ENCODE assay signal across 9 cellular contexts in genomic region chr12:46459881-46460545, GRCh38.
DNase-seq lines count a peak whose midpoint lies in the region; ATAC-seq and TF ChIP-seq lines count a peak whose summit lies in the region.
"Had no signal": no experiment of that assay in that cellular context is flagged by ENCODE, and none has a peak within 500 bp of the region (broad histone marks: within the 10 kb centered on the region; RNA-seq: fewer than 3 reads in every experiment).

No MANE protein-coding gene starts in this region.

- H3K27ac ChIP-seq in DND-41 (ENCODE audit: low read length) (peak overlapping the region; percentile 74), thyroid gland (no peak overlapping the region)

- H3K9me3 ChIP-seq in DND-41 (ENCODE audit: insufficient read depth, low read length, severe bottlenecking), result no peaks in the 10 kb centered on the region
- H3K9me3 ChIP-seq in thyroid gland, result no peaks in the 10 kb centered on the region

- H3K4me3 ChIP-seq in DND-41 (ENCODE audit: low read depth in 1 of 2, low read length in 2 of 2), result peak overlapping the region in 1 of 2 experiments; percentile 23; a peak in 1 of 4 replicates
- no peak overlapping the region for H3K4me3 ChIP-seq in thyroid gland (replicated peaks in 1 of 3)

- peaks cover 9% of the 10 kb centered on the region for H3K9me3 Mint-ChIP-seq in activated CD8-positive, alpha-beta T cell treated with anti-CD3 and anti-CD28 coated beads, Interleukin-2, amount 10 ng/mL, durations not matched to agents 7 days and 5 days (ENCODE audit: insufficient read depth)
- H3K9me3 Mint-ChIP-seq in naive thymus-derived CD8-positive, alpha-beta T cell, result peaks cover 0 to 1% (median 0%) of the 10 kb centered on the region in 9 donors

- peak; percentile 62 for DNase-seq in DND-41
- peak; percentile 40 for DNase-seq in activated CD8-positive, alpha-beta T cell treated with anti-CD3 and anti-CD28 coated beads, Interleukin-2, amount 10 ng/mL, durations not matched to agents 7 days and 5 days
- DNase-seq in naive thymus-derived CD8-positive, alpha-beta T cell, result peak in 4 of 10 donors; percentile 12 to 39 (median 24)
- no peak for DNase-seq in omental fat pad (ENCODE audit: low spot score)
- no peak for DNase-seq in thyroid gland
- DNase-seq in 8988T, result no peak
- DNase-seq: NCI-H446 had no signal

- peaks cover 62% of the 10 kb centered on the region for H3K4me1 Mint-ChIP-seq in activated CD8-positive, alpha-beta T cell treated with anti-CD3 and anti-CD28 coated beads, Interleukin-2, amount 10 ng/mL, durations not matched to agents 7 days and 5 days (ENCODE audit: low read depth)
- H3K4me1 Mint-ChIP-seq in naive thymus-derived CD8-positive, alpha-beta T cell, result peaks cover 35 to 66% (median 59%) of the 10 kb centered on the region in 4 donors

- TF ChIP-seq CTCF in DND-41 (IDR thresholded peaks at IDR 0.05; ENCODE audit: borderline replicate concordance, extremely low read depth, low read length, poor library complexity, severe bottlenecking), result no peak
- no peak for TF ChIP-seq CTCF in omental fat pad (IDR thresholded peaks at IDR 0.05)
- no peak for TF ChIP-seq CTCF in thyroid gland (IDR thresholded peaks at IDR 0.05)

- peaks cover 53% of the 10 kb centered on the region for H3K4me1 ChIP-seq in DND-41 (ENCODE audit: insufficient read depth, low read length)
- peaks cover 24 to 33% of the 10 kb centered on the region in 2 donors for H3K4me1 ChIP-seq in thyroid gland

- POLR2A ChIA-PET in activated CD8-positive, alpha-beta T cell treated with anti-CD3 and anti-CD28 coated beads, Interleukin-2, amount 10 ng/mL, durations not matched to agents 7 days and 5 days (lab: Charles Lee), result interaction anchor here (0.7 to 3.0 kb wide), 10 partner anchors 10 to 191 kb away, joined by 3 to 14 read pairs (median 5); partner anchors contain the start of gene SLC38A1
- POLR2A ChIA-PET in naive thymus-derived CD8-positive, alpha-beta T cell (lab: Charles Lee), result interaction anchor here (0.7 to 1.4 kb wide), 9 partner anchors 10 to 89 kb away, joined by 3 to 9 read pairs (median 3); no protein-coding TSS in a partner anchor

- ATAC-seq in DND-41 (ENCODE audit: insufficient read depth, low read depth) (peak; percentile 68), HG03103 (IDR thresholded peaks at IDR 0.05; ENCODE audit: low read depth, unreplicated experiment) (peak; percentile 49), omental fat pad (ENCODE audit: low FRiP score) (no peak), GM21515 (IDR thresholded peaks at IDR 0.05; ENCODE audit: unreplicated experiment) (no peak)
- peak; percentile 45 for ATAC-seq in activated CD8-positive, alpha-beta T cell treated with anti-CD3 and anti-CD28 coated beads, Interleukin-2, amount 10 ng/mL, durations not matched to agents 7 days and 5 days
- ATAC-seq in naive thymus-derived CD8-positive, alpha-beta T cell, result peak; percentile 67 to 69

- CTCF ChIA-PET in activated CD8-positive, alpha-beta T cell treated with anti-CD3 and anti-CD28 coated beads, Interleukin-2, amount 10 ng/mL, durations not matched to agents 7 days and 5 days (lab: Charles Lee), result interaction anchor here (0.8 to 2.0 kb wide), 7 partner anchors 10 to 201 kb away, joined by 3 to 17 read pairs (median 5); no protein-coding TSS in a partner anchor

- peak overlapping the region; percentile 53 for H3K4me3 Mint-ChIP-seq in activated CD8-positive, alpha-beta T cell treated with anti-CD3 and anti-CD28 coated beads, Interleukin-2, amount 10 ng/mL, durations not matched to agents 7 days and 5 days
- H3K4me3 Mint-ChIP-seq in naive thymus-derived CD8-positive, alpha-beta T cell, result peak overlapping the region; percentile 71 to 97 (median 88)

- no peaks in the 10 kb centered on the region for H3K36me3 ChIP-seq in DND-41 (ENCODE audit: insufficient read depth, low read length)
- H3K36me3 ChIP-seq in thyroid gland, result no peaks in the 10 kb centered on the region

- H3K79me2 ChIP-seq in DND-41 (ENCODE audit: insufficient read depth, low read length), result no peaks in the 10 kb centered on the region

- H3K27me3 ChIP-seq in DND-41 (ENCODE audit: insufficient read depth, low read length, poor library complexity) (no peaks in the 10 kb centered on the region), thyroid gland (no peaks in the 10 kb centered on the region)

- no peak for TF ChIP-seq POLR2A in thyroid gland (IDR thresholded peaks at IDR 0.05)

- peak overlapping the region; percentile 92 for H3K27ac Mint-ChIP-seq in activated CD8-positive, alpha-beta T cell treated with anti-CD3 and anti-CD28 coated beads, Interleukin-2, amount 10 ng/mL, durations not matched to agents 7 days and 5 days
- H3K27ac Mint-ChIP-seq in naive thymus-derived CD8-positive, alpha-beta T cell, result peak overlapping the region; percentile 74 to 97 (median 94)

- intact Hi-C loops in thyroid gland (cut with DNase I), result no loop called here

- H3K4me2 ChIP-seq in DND-41 (ENCODE audit: insufficient read depth, low read length), result peak overlapping the region; percentile 58

- H3K9ac ChIP-seq in DND-41 (ENCODE audit: low read depth, low read length), result peak overlapping the region; percentile 43

- H2AFZ ChIP-seq in DND-41 (ENCODE audit: low read depth, low read length), result peak overlapping the region; percentile 79

- H3K27me3 Mint-ChIP-seq in activated CD8-positive, alpha-beta T cell treated with anti-CD3 and anti-CD28 coated beads, Interleukin-2, amount 10 ng/mL, durations not matched to agents 7 days and 5 days (ENCODE audit: low read depth), result no peaks in the 10 kb centered on the region
- no peaks in the 10 kb centered on the region for H3K27me3 Mint-ChIP-seq in naive thymus-derived CD8-positive, alpha-beta T cell

- H3K36me3 Mint-ChIP-seq in activated CD8-positive, alpha-beta T cell treated with anti-CD3 and anti-CD28 coated beads, Interleukin-2, amount 10 ng/mL, durations not matched to agents 7 days and 5 days (ENCODE audit: low read depth), result peaks cover 3% of the 10 kb centered on the region
- H3K36me3 Mint-ChIP-seq in naive thymus-derived CD8-positive, alpha-beta T cell, result no peaks in the 10 kb centered on the region

- no peaks in the 10 kb centered on the region for H4K20me1 ChIP-seq in DND-41 (ENCODE audit: insufficient read depth, low read length)

- WGBS in thyroid gland, 2 donors, result 77 to 87% methylated on average over 5 of the region's 5 CpGs

Comparison
In these comparisons a context has a peak if more than half of its experiments do, and no peak if none do; other contexts are left out.
1. ATAC-seq: peak in DND-41 (single experiment), HG03103 (single experiment), activated CD8-positive, alpha-beta T cell treated with anti-CD3 and anti-CD28 coated beads, Interleukin-2, amount 10 ng/mL, durations not matched to agents 7 days and 5 days (single experiment) and naive thymus-derived CD8-positive, alpha-beta T cell (2 of 2); none in omental fat pad (single experiment) and GM21515 (single experiment).
2. DNase-seq: peak in DND-41 (single experiment) and activated CD8-positive, alpha-beta T cell treated with anti-CD3 and anti-CD28 coated beads, Interleukin-2, amount 10 ng/mL, durations not matched to agents 7 days and 5 days (single experiment); none in omental fat pad (single experiment), thyroid gland (0 of 2) and 8988T (single experiment).